10 cellular contexts compared by ENCODE assay signal in genomic region chr5:149616727-149617284, GRCh38. TPM values are rescaled to one million over a fixed set of nuclear protein-coding genes. Genes with fewer than 3 reads are reported as not detected.
A peak's percentile ranks its signal among the peaks of the same experiment; 100 is the strongest.
DNase-seq lines count a peak whose midpoint lies in the region; ATAC-seq and TF ChIP-seq lines count a peak whose summit lies in the region.
"Had no signal": no experiment of that assay in that cellular context is flagged by ENCODE, and none has a peak within 500 bp of the region (broad histone marks: within the 10 kb centered on the region; RNA-seq: fewer than 3 reads in every experiment).

No MANE protein-coding gene starts in this region.

- TF ChIP-seq CTCF in PC-9 (conservative IDR thresholded peaks at IDR 0.05) (no peak), testis (IDR thresholded peaks at IDR 0.05) (no peak)

- no peaks in the 10 kb centered on the region for H3K27me3 Mint-ChIP-seq in IgD-negative memory B cell

- H3K4me3 Mint-ChIP-seq in IgD-negative memory B cell: peak overlapping the region in 1 of 4 donors; percentile 77

- no peak overlapping the region for H3K4me2 ChIP-seq in PC-9

- H3K27ac ChIP-seq in PC-9 (no peak overlapping the region), testis (no peak overlapping the region)
- H3K27ac ChIP-seq: SK-N-MC had no signal

- H4K20me1 ChIP-seq in PC-9 (ENCODE audit: insufficient read depth): no peaks in the 10 kb centered on the region

- peaks cover 20 to 28% (median 20%) of the 10 kb centered on the region in 3 donors for H3K4me1 Mint-ChIP-seq in IgD-negative memory B cell

- DNase-seq in stimulated activated CD4-positive, alpha-beta T cell treated with anti-CD3 and anti-CD28 coated beads, Interleukin-1b, Interleukin-23, amount 100 ng/mL, for 48 hours: peak; percentile 37
- DNase-seq in stimulated activated CD4-positive, alpha-beta T cell treated with anti-CD3 and anti-CD28 coated beads, Interleukin-4, amount 100 ng/mL, for 4 hours: no peak
- DNase-seq in PC-9 (no peak), testis (no peak), NCI-H2171 (lab: John Stamatoyannopoulos, UW) (no peak), NCI-H1417 treated with DMSO at 0.1 percent for 48 hours (lab: John Stamatoyannopoulos, UW) (no peak)

- H3K9me3 ChIP-seq in PC-9 (ENCODE audit: insufficient read depth, low read depth) (no peaks in the 10 kb centered on the region), testis (no peaks in the 10 kb centered on the region)

- H3K36me3 Mint-ChIP-seq in IgD-negative memory B cell: peaks cover 2% of the 10 kb centered on the region

- WGBS in testis, 2 donors: 78 to 88% methylated on average over 3 of the region's 3 CpGs

- H3K27me3 ChIP-seq in PC-9 (ENCODE audit: insufficient read depth, low read depth) (no peaks in the 10 kb centered on the region), testis (no peaks in the 10 kb centered on the region)

- H3K9me2 ChIP-seq in PC-9 (ENCODE audit: insufficient read depth): no peaks in the 10 kb centered on the region

- no peak overlapping the region for H3K4me3 ChIP-seq in PC-9
- H3K4me3 ChIP-seq in testis: no peak overlapping the region
- H3K4me3 ChIP-seq: SK-N-MC, skin epidermis had no signal

- no peak overlapping the region for H2AFZ ChIP-seq in PC-9

- peak; percentile 64 for ATAC-seq in HG02571 (IDR thresholded peaks at IDR 0.05; ENCODE audit: unreplicated experiment)

- no peaks in the 10 kb centered on the region for H3K36me3 ChIP-seq in PC-9 (ENCODE audit: low read depth)
- no peaks in the 10 kb centered on the region for H3K36me3 ChIP-seq in testis (ENCODE audit: low read depth, missing control alignments)

- TF ChIP-seq POLR2A in testis (IDR thresholded peaks at IDR 0.05): no peak

- peaks cover 42% of the 10 kb centered on the region for H3K4me1 ChIP-seq in PC-9 (replicated peaks; ENCODE audit: insufficient read depth)
- H3K4me1 ChIP-seq in testis: no peaks in the 10 kb centered on the region

- no peaks in the 10 kb centered on the region for H3K9me3 Mint-ChIP-seq in IgD-negative memory B cell

- POLR2A ChIA-PET in PC-9 (lab: Charles Lee; ENCODE audit: unreplicated experiment): no interaction called here

- CTCF ChIA-PET in PC-9 (lab: Charles Lee): interaction anchor here (1.0 to 2.5 kb wide), 2 partner anchors 54 to 144 kb away, joined by 5 to 9 read pairs; no protein-coding TSS in a partner anchor

- intact Hi-C loops in PC-9 (cut with micrococcal nuclease; ENCODE audit: unreplicated experiment): loop anchor here (5.0 kb wide), 2 partner anchors 130 to 345 kb away; partner anchors contain the start of gene AFAP1L1
- intact Hi-C loops in testis (cut with DNase I; ENCODE audit: low total_unique reads): no loop called here

- BruUV-seq in PC-9 (replicated peaks; lab: Mats Ljungman, UMichigan): no TSS peak

- peaks cover 42% of the 10 kb centered on the region for H3F3A ChIP-seq in PC-9 (ENCODE audit: insufficient read depth, low read depth)

- peak overlapping the region; percentile 23 to 89 (median 82) for H3K27ac Mint-ChIP-seq in IgD-negative memory B cell

- H3K79me2 ChIP-seq in PC-9 (ENCODE audit: low read depth): no peaks in the 10 kb centered on the region

RNA-seq across cellular contexts. Expression of gene ARHGEF37, which starts 35.5 kb away (rescaled TPM):
- polyA plus RNA-seq in IgD-negative memory B cell (0.36 TPM), testis (ENCODE audit: insufficient read depth, low read depth, low replicate concordance) (12.9 TPM)
- total RNA-seq in PC-9 (2021) (5.5 and 8.6 TPM in 2 replicates), testis (10 to 100 TPM; 13.4 to 17.8 TPM)
